In genomic region chr7:130960208-130960988, GRCh38 we compare ENCODE assay signal across 8 cellular contexts.
DNase-seq lines count a peak whose midpoint lies in the region; ATAC-seq and TF ChIP-seq lines count a peak whose summit lies in the region.

No MANE protein-coding gene starts in this region.

- H3K9ac ChIP-seq in subcutaneous abdominal adipose tissue (ENCODE audit: low read length in 5 of 5): peak overlapping the region in 2 of 5 donors; percentile 10 to 26

- H3K4me1 Mint-ChIP-seq in activated CD4-positive, alpha-beta memory T cell treated with anti-CD3 and anti-CD28 coated beads, Interleukin-2, amount 10 ng/mL, durations not matched to agents 7 days and 5 days: peaks cover 61% of the 10 kb centered on the region

- 71 to 82% (median 74%) methylated on average over 6 of the region's 6 CpGs for WGBS in heart left ventricle, 4 donors

- no peak overlapping the region for H3K4me3 ChIP-seq in right atrium auricular region
- H3K4me3 ChIP-seq in heart left ventricle: peak overlapping the region in 4 of 12 donors; percentile 20 to 56 (median 22)
- H3K4me3 ChIP-seq in subcutaneous abdominal adipose tissue (ENCODE audit: low read depth in 1 of 5, low read length in 5 of 5): no peak overlapping the region

- DNase-seq in Right ventricle myocardium inferior (ENCODE audit: missing footprints) (no peak), right atrium auricular region (ENCODE audit: low spot score) (no peak), KBM-7 (peak; percentile 89), heart left ventricle (no peak), globus pallidus (ENCODE audit: low spot score) (no peak), ecto neural progenitor cell (ENCODE audit: low spot score) (no peak)
- DNase-seq in activated CD4-positive, alpha-beta memory T cell treated with anti-CD3 and anti-CD28 coated beads, Interleukin-2, amount 10 ng/mL, durations not matched to agents 7 days and 5 days: peak; percentile 57

- H3K9me3 ChIP-seq in right atrium auricular region (no peaks in the 10 kb centered on the region), heart left ventricle (no peaks in the 10 kb centered on the region), subcutaneous abdominal adipose tissue (ENCODE audit: control insufficient read depth in 5 of 5, low read length in 5 of 5) (no peaks in the 10 kb centered on the region)

- in situ Hi-C loops in KBM-7 (cut with MboI; ENCODE audit: low pct_unique_long_range_greater_than_20kb, low sequenced_read_pairs): no loop called here

- H3K9me3 Mint-ChIP-seq in activated CD4-positive, alpha-beta memory T cell treated with anti-CD3 and anti-CD28 coated beads, Interleukin-2, amount 10 ng/mL, durations not matched to agents 7 days and 5 days: no peaks in the 10 kb centered on the region

- H3K27ac Mint-ChIP-seq in activated CD4-positive, alpha-beta memory T cell treated with anti-CD3 and anti-CD28 coated beads, Interleukin-2, amount 10 ng/mL, durations not matched to agents 7 days and 5 days: peak overlapping the region; percentile 100

- no peak for TF ChIP-seq POLR2A in heart left ventricle (IDR thresholded peaks at IDR 0.05)

- intact Hi-C loops in Right ventricle myocardium inferior (cut with DNase I) (no loop called here), heart left ventricle (cut with DNase I) (no loop called here)

- ATAC-seq in Right ventricle myocardium inferior (peak; percentile 37), heart left ventricle (peak in 3 of 4 donors; percentile 44 to 68 (median 64))

- H3K36me3 ChIP-seq in right atrium auricular region (peaks cover 14% of the 10 kb centered on the region), heart left ventricle (peaks cover 0 to 48% (median 21%) of the 10 kb centered on the region in 9 donors), subcutaneous abdominal adipose tissue (ENCODE audit: control insufficient read depth in 5 of 5, insufficient read depth in 5 of 5, low read length in 5 of 5) (peaks cover 0 to 3% (median 3%) of the 10 kb centered on the region in 5 donors)

- H3K27ac ChIP-seq in right atrium auricular region: no peak overlapping the region
- H3K27ac ChIP-seq in heart left ventricle: peak overlapping the region in 7 of 12 donors; percentile 0 to 92 (median 17)
- peak overlapping the region; percentile 54 for H3K27ac ChIP-seq in subcutaneous abdominal adipose tissue (ENCODE audit: low read depth, low read length)

- POLR2A ChIA-PET in activated CD4-positive, alpha-beta memory T cell treated with anti-CD3 and anti-CD28 coated beads, Interleukin-2, amount 10 ng/mL, durations not matched to agents 7 days and 5 days (lab: Charles Lee): interaction anchor here (0.9 to 17.4 kb wide), 31 partner anchors 10 to 271 kb away, joined by 3 to 322 read pairs (median 8); no protein-coding TSS in a partner anchor

- H3K36me3 Mint-ChIP-seq in activated CD4-positive, alpha-beta memory T cell treated with anti-CD3 and anti-CD28 coated beads, Interleukin-2, amount 10 ng/mL, durations not matched to agents 7 days and 5 days (ENCODE audit: low read depth): peaks cover 58% of the 10 kb centered on the region

- peak overlapping the region; percentile 93 for H3K4me3 Mint-ChIP-seq in activated CD4-positive, alpha-beta memory T cell treated with anti-CD3 and anti-CD28 coated beads, Interleukin-2, amount 10 ng/mL, durations not matched to agents 7 days and 5 days

- TF ChIP-seq CTCF in right atrium auricular region (IDR thresholded peaks at IDR 0.05): no peak
- TF ChIP-seq CTCF in heart left ventricle (IDR thresholded peaks at IDR 0.05): no peak

- H3K27me3 ChIP-seq in right atrium auricular region: no peaks in the 10 kb centered on the region
- H3K27me3 ChIP-seq in heart left ventricle: no peaks in the 10 kb centered on the region
- no peaks in the 10 kb centered on the region for H3K27me3 ChIP-seq in subcutaneous abdominal adipose tissue (ENCODE audit: control insufficient read depth in 5 of 5, insufficient read depth in 4 of 5, low read length in 5 of 5)

- H3K4me1 ChIP-seq in right atrium auricular region: peaks cover 0 to 65% of the 10 kb centered on the region in 2 donors
- H3K4me1 ChIP-seq in heart left ventricle: peaks cover 0 to 84% (median 48%) of the 10 kb centered on the region in 12 donors
- peaks cover 0 to 28% (median 13%) of the 10 kb centered on the region in 5 donors for H3K4me1 ChIP-seq in subcutaneous abdominal adipose tissue (ENCODE audit: control insufficient read depth in 5 of 5, insufficient read depth in 5 of 5, low read length in 5 of 5)

- no peaks in the 10 kb centered on the region for H3K27me3 Mint-ChIP-seq in activated CD4-positive, alpha-beta memory T cell treated with anti-CD3 and anti-CD28 coated beads, Interleukin-2, amount 10 ng/mL, durations not matched to agents 7 days and 5 days

- CTCF ChIA-PET in activated CD4-positive, alpha-beta memory T cell treated with anti-CD3 and anti-CD28 coated beads, Interleukin-2, amount 10 ng/mL, durations not matched to agents 7 days and 5 days (lab: Charles Lee): interaction anchor here (0.7 to 8.2 kb wide), 22 partner anchors 8 to 361 kb away, joined by 3 to 66 read pairs (median 5); no protein-coding TSS in a partner anchor

Comparison
In these comparisons a context has a peak if more than half of its experiments do, and no peak if none do; other contexts are left out.
1. H3K27ac ChIP-seq: peak in heart left ventricle (7 of 12) and subcutaneous abdominal adipose tissue (single experiment); none in right atrium auricular region (0 of 2).
2. DNase-seq: peak in KBM-7 (single experiment) and activated CD4-positive, alpha-beta memory T cell treated with anti-CD3 and anti-CD28 coated beads, Interleukin-2, amount 10 ng/mL, durations not matched to agents 7 days and 5 days (single experiment); none in Right ventricle myocardium inferior (single experiment), right atrium auricular region (single experiment), heart left ventricle (0 of 5), globus pallidus (single experiment) and ecto neural progenitor cell (single experiment).